In genomic region chr2:161500892-161501610, GRCh38 we compare ENCODE assay signal across 8 cellular contexts.
A peak's percentile ranks its signal among the peaks of the same experiment; 100 is the strongest.
DNase-seq lines count a peak whose midpoint lies in the region; ATAC-seq and TF ChIP-seq lines count a peak whose summit lies in the region.
"Not testable (repeated sequence)": the region's sequence is repeated elsewhere in the genome, so short reads cannot be mapped to it uniquely, and the experiment has no call there.

No MANE protein-coding gene starts in this region.

- H3K4me1 ChIP-seq in CD8-positive, alpha-beta T cell (ENCODE audit: insufficient read depth, low read length); osteoblast (ENCODE audit: insufficient read depth, low read length): not testable (repeated sequence)

- not testable (repeated sequence) for DNase-seq in CD8-positive, alpha-beta T cell; activated naive CD8-positive, alpha-beta T cell treated with anti-CD3 and anti-CD28 coated beads for 36 hours; osteoblast (ENCODE audit: insufficient read length, low spot score, missing footprints)

- not testable (repeated sequence) for H3K27ac ChIP-seq in CD8-positive, alpha-beta T cell (ENCODE audit: low read depth, low read length); osteoblast (ENCODE audit: low read depth, low read length)

- POLR2A ChIA-PET in CD8-positive, alpha-beta T cell (lab: Charles Lee), result not testable (repeated sequence)

- not testable (repeated sequence) for TF ChIP-seq CTCF in CD8-positive, alpha-beta T cell (IDR thresholded peaks at IDR 0.05); osteoblast (IDR thresholded peaks at IDR 0.05; ENCODE audit: extremely low read depth, low read depth, low read length)

- not testable (repeated sequence) for ATAC-seq in CD8-positive, alpha-beta T cell
- ATAC-seq in GM18867 (IDR thresholded peaks at IDR 0.05; ENCODE audit: unreplicated experiment), result peak; percentile 65
- peak; percentile 74 for ATAC-seq in GM21515 (IDR thresholded peaks at IDR 0.05; ENCODE audit: unreplicated experiment)
- peak; percentile 54 for ATAC-seq in HG02970 (IDR thresholded peaks at IDR 0.05; ENCODE audit: low FRiP score, unreplicated experiment)

- not testable (repeated sequence) for H3K4me1 Mint-ChIP-seq in CD8-positive, alpha-beta T cell (ENCODE audit: low read depth); IgD-negative memory B cell; T-helper 1 cell treated with Interleukin-12 subunit alpha and Interleukin-12 subunit beta and Interleukin-4 antibody, amounts not matched to agents 30 μg/mL and 1 μg/mL, for 36 hours (ENCODE audit: low read depth); activated naive CD8-positive, alpha-beta T cell treated with anti-CD3 and anti-CD28 coated beads for 36 hours

- H3K4me2 ChIP-seq in osteoblast (ENCODE audit: insufficient read depth, low read length), result peak overlapping the region; percentile 53

- H3K27me3 ChIP-seq in CD8-positive, alpha-beta T cell (ENCODE audit: insufficient read depth, low read length); osteoblast (ENCODE audit: insufficient read depth, low read length): not testable (repeated sequence)

- intact Hi-C loops in CD8-positive, alpha-beta T cell (cut with DNase I, micrococcal nuclease), result not testable (repeated sequence)

- not testable (repeated sequence) for H4K20me1 ChIP-seq in osteoblast (ENCODE audit: insufficient read depth, low read length)

- H3K36me3 ChIP-seq in CD8-positive, alpha-beta T cell (ENCODE audit: insufficient read depth, low read length); osteoblast (ENCODE audit: insufficient read depth, low read length): not testable (repeated sequence)

- not testable (repeated sequence) for H3K27ac Mint-ChIP-seq in CD8-positive, alpha-beta T cell; IgD-negative memory B cell; activated naive CD8-positive, alpha-beta T cell treated with anti-CD3 and anti-CD28 coated beads for 36 hours
- peak overlapping the region; percentile 42 for H3K27ac Mint-ChIP-seq in T-helper 1 cell treated with Interleukin-12 subunit alpha and Interleukin-12 subunit beta and Interleukin-4 antibody, amounts not matched to agents 30 μg/mL and 1 μg/mL, for 36 hours

- H3K36me3 Mint-ChIP-seq in CD8-positive, alpha-beta T cell; IgD-negative memory B cell; T-helper 1 cell treated with Interleukin-12 subunit alpha and Interleukin-12 subunit beta and Interleukin-4 antibody, amounts not matched to agents 30 μg/mL and 1 μg/mL, for 36 hours (ENCODE audit: low read depth); activated naive CD8-positive, alpha-beta T cell treated with anti-CD3 and anti-CD28 coated beads for 36 hours: not testable (repeated sequence)

- CTCF ChIA-PET in CD8-positive, alpha-beta T cell (lab: Charles Lee), result not testable (repeated sequence)

- H3K9me3 ChIP-seq in CD8-positive, alpha-beta T cell (ENCODE audit: low read length); osteoblast (ENCODE audit: low read depth, low read length): not testable (repeated sequence)

- H3K79me2 ChIP-seq in osteoblast (ENCODE audit: insufficient read depth, low read length), result not testable (repeated sequence)

- peak overlapping the region; percentile 69 for H3K4me3 Mint-ChIP-seq in CD8-positive, alpha-beta T cell
- peak overlapping the region in 3 of 4 donors; percentile 58 to 83 (median 76) for H3K4me3 Mint-ChIP-seq in IgD-negative memory B cell
- H3K4me3 Mint-ChIP-seq in T-helper 1 cell treated with Interleukin-12 subunit alpha and Interleukin-12 subunit beta and Interleukin-4 antibody, amounts not matched to agents 30 μg/mL and 1 μg/mL, for 36 hours, result peak overlapping the region; percentile 73
- peak overlapping the region; percentile 76 for H3K4me3 Mint-ChIP-seq in activated naive CD8-positive, alpha-beta T cell treated with anti-CD3 and anti-CD28 coated beads for 36 hours

- not testable (repeated sequence) for H3K27me3 Mint-ChIP-seq in CD8-positive, alpha-beta T cell (ENCODE audit: low read depth); IgD-negative memory B cell
- peaks cover 26% of the 10 kb centered on the region for H3K27me3 Mint-ChIP-seq in T-helper 1 cell treated with Interleukin-12 subunit alpha and Interleukin-12 subunit beta and Interleukin-4 antibody, amounts not matched to agents 30 μg/mL and 1 μg/mL, for 36 hours (ENCODE audit: low read depth)
- peaks cover 42% of the 10 kb centered on the region for H3K27me3 Mint-ChIP-seq in activated naive CD8-positive, alpha-beta T cell treated with anti-CD3 and anti-CD28 coated beads for 36 hours

- H2AFZ ChIP-seq in osteoblast (ENCODE audit: low read length), result peak overlapping the region; percentile 3

- H3K4me3 ChIP-seq in CD8-positive, alpha-beta T cell (ENCODE audit: low read depth, low read length); osteoblast (ENCODE audit: insufficient read depth, low read length): not testable (repeated sequence)

- not testable (repeated sequence) for H3K9me3 Mint-ChIP-seq in CD8-positive, alpha-beta T cell; IgD-negative memory B cell; T-helper 1 cell treated with Interleukin-12 subunit alpha and Interleukin-12 subunit beta and Interleukin-4 antibody, amounts not matched to agents 30 μg/mL and 1 μg/mL, for 36 hours; activated naive CD8-positive, alpha-beta T cell treated with anti-CD3 and anti-CD28 coated beads for 36 hours
